Comparison of ENCODE assay signal across 33 cellular contexts in genomic region chr1:15076807-15077206, GRCh38.
"Had no signal": no experiment of that assay in that cellular context is flagged by ENCODE, and none has a peak within 500 bp of the region (broad histone marks: within the 10 kb centered on the region; RNA-seq: fewer than 3 reads in every experiment).

No MANE protein-coding gene starts in this region.

- ATAC-seq: activated CD8-positive, alpha-beta T cell treated with anti-CD3 and anti-CD28 coated beads for 36 hours; activated naive CD4-positive, alpha-beta T cell treated with anti-CD3 and anti-CD28 coated beads, Interleukin-2, amount 50 U/mL, for 72 hours; activated T-cell treated with anti-CD3 and anti-CD28 coated beads, Interleukin-2, amount 50 U/mL, for 4 hours; activated T-cell treated with anti-CD3 and anti-CD28 coated beads, Interleukin-2, amount 50 U/mL, for 72 hours; activated T-helper 17 cell treated with anti-CD3 and anti-CD28 coated beads, Interleukin-2, amount 50 U/mL, for 72 hours; body of pancreas had no signal

- H3K27me3 ChIP-seq: adrenal gland, body of pancreas, brain microvascular endothelial cell, breast epithelium had no signal

- H3K9me3 ChIP-seq: adrenal gland, body of pancreas, breast epithelium had no signal

- H3K36me3 ChIP-seq: adrenal gland, brain microvascular endothelial cell, breast epithelium had no signal

- H3K4me3 ChIP-seq: adrenal gland, body of pancreas, breast epithelium had no signal

- H3K4me1 ChIP-seq: adrenal gland, body of pancreas, breast epithelium had no signal

- FAIRE-seq: astrocyte, TTC549 had no signal

- DNase-seq: activated B cell treated with CpG ODN at 0.5 μM for 24 hours; activated CD4-positive, alpha-beta memory T cell treated with anti-CD3 and anti-CD28 coated beads for 36 hours; activated CD4-positive, alpha-beta T cell treated with anti-CD3 and anti-CD28 coated beads for 4 hours; activated CD4-positive, alpha-beta T cell treated with anti-CD3 and anti-CD28 coated beads, Interleukin-2, amount 10 ng/mL, durations not matched to agents 24 days and 14 days; activated CD4-positive, alpha-beta T cell treated with anti-CD3 and anti-CD28 coated beads, Interleukin-2, amount 50 U/mL, for 1 hour; activated CD4-positive, alpha-beta T cell treated with anti-CD3 and anti-CD28 coated beads, Interleukin-2, amount 50 U/mL, for 4 hours; activated CD4-positive, CD25-positive, alpha-beta regulatory T cell treated with anti-CD3 and anti-CD28 coated beads, Interleukin-2, amount 50 U/mL, for 72 hours; activated CD8-positive, alpha-beta memory T cell treated with anti-CD3 and anti-CD28 coated beads, Interleukin-2, amount 50 U/mL, for 4 hours; activated CD8-positive, alpha-beta T cell treated with anti-CD3 and anti-CD28 coated beads for 36 hours; activated effector memory CD4-positive, alpha-beta T cell treated with anti-CD3 and anti-CD28 coated beads, Interleukin-2, amount 50 U/mL, for 16 hours; activated gamma-delta T cell treated with Interleukin-2 at 50 U/mL for 16 hours; activated naive CD4-positive, alpha-beta T cell; activated naive CD4-positive, alpha-beta T cell treated with anti-CD3 and anti-CD28 coated beads for 36 hours; activated naive CD4-positive, alpha-beta T cell treated with anti-CD3 and anti-CD28 coated beads, Interleukin-2, amount 50 U/mL, for 16 hours; activated naive CD8-positive, alpha-beta T cell treated with anti-CD3 and anti-CD28 coated beads for 36 hours; activated T-cell treated with anti-CD3 and anti-CD28 coated beads for 4 hours; activated T-cell treated with anti-CD3 and anti-CD28 coated beads, Interleukin-2, amount 50 U/mL, for 1 hour; activated T-cell treated with anti-CD3 and anti-CD28 coated beads, Interleukin-2, amount 50 U/mL, for 4 hours; activated T-cell treated with anti-CD3 and anti-CD28 coated beads, Interleukin-2, amount 50 U/mL, for 72 hours; adrenal gland; amniotic stem cell; body of pancreas; brain microvascular endothelial cell; central memory CD4-positive, alpha-beta T cell; T-helper 1 cell; T-helper 2 cell; T-helper 9 cell had no signal

- H3K27ac ChIP-seq: body of pancreas, brain microvascular endothelial cell, breast epithelium, VCaP had no signal
